ENCODE assay signal across 14 cellular contexts in genomic region chr14:24426912-24427536, GRCh38. TPM values are rescaled to one million over a fixed set of nuclear protein-coding genes. Genes with fewer than 3 reads are reported as not detected.
DNase-seq lines count a peak whose midpoint lies in the region; ATAC-seq and TF ChIP-seq lines count a peak whose summit lies in the region.
"Had no signal": no experiment of that assay in that cellular context is flagged by ENCODE, and none has a peak within 500 bp of the region (broad histone marks: within the 10 kb centered on the region; RNA-seq: fewer than 3 reads in every experiment).

No MANE protein-coding gene starts in this region.

- ATAC-seq in HG02571 (IDR thresholded peaks at IDR 0.05; ENCODE audit: unreplicated experiment) = no peak
- ATAC-seq: activated CD8-positive, alpha-beta T cell treated with anti-CD3 and anti-CD28 coated beads for 36 hours had no signal

- peaks cover 23% of the 10 kb centered on the region for H3K4me1 ChIP-seq in colonic mucosa

- peaks cover 5% of the 10 kb centered on the region for H3K36me3 Mint-ChIP-seq in nephron (ENCODE audit: low read depth)

- H3K27ac ChIP-seq in colonic mucosa = peak overlapping the region; percentile 79
- H3K27ac ChIP-seq: 22Rv1, brain microvascular endothelial cell, testis had no signal

- no peak overlapping the region for H3K4me3 ChIP-seq in colonic mucosa
- H3K4me3 ChIP-seq: testis had no signal

- H3K9me3 Mint-ChIP-seq in nephron = no peaks in the 10 kb centered on the region
- H3K9me3 Mint-ChIP-seq: activated CD8-positive, alpha-beta T cell treated with anti-CD3 and anti-CD28 coated beads for 36 hours had no signal

- H3K27ac Mint-ChIP-seq in nephron = peak overlapping the region; percentile 50 to 95 (median 84)
- H3K27ac Mint-ChIP-seq: activated CD8-positive, alpha-beta T cell treated with anti-CD3 and anti-CD28 coated beads for 36 hours had no signal

- H3K9ac ChIP-seq in colonic mucosa (ENCODE audit: low read depth in 2 of 2, low read length in 2 of 2) = peak overlapping the region in 1 of 2 donors; percentile 69

- no peaks in the 10 kb centered on the region for H3K27me3 ChIP-seq in colonic mucosa
- H3K27me3 ChIP-seq: brain microvascular endothelial cell, testis had no signal

- H3K36me3 ChIP-seq in colonic mucosa = peaks cover under 1% of the 10 kb centered on the region

- no peaks in the 10 kb centered on the region for H3K9me3 ChIP-seq in colonic mucosa
- H3K9me3 ChIP-seq: testis had no signal

- intact Hi-C loops in colonic mucosa (cut with DNase I) = no loop called here

- H3K4me3 Mint-ChIP-seq in nephron = peak overlapping the region; percentile 72 to 79 (median 75)
- H3K4me3 Mint-ChIP-seq: activated CD8-positive, alpha-beta T cell treated with anti-CD3 and anti-CD28 coated beads for 36 hours had no signal

- peaks cover 3% of the 10 kb centered on the region for H3K27me3 Mint-ChIP-seq in nephron (ENCODE audit: low read depth)
- H3K27me3 Mint-ChIP-seq: activated CD8-positive, alpha-beta T cell treated with anti-CD3 and anti-CD28 coated beads for 36 hours had no signal

- TF ChIP-seq CTCF in colonic mucosa (IDR thresholded peaks at IDR 0.05) = no peak
- TF ChIP-seq CTCF in nephron (IDR thresholded peaks at IDR 0.05; ENCODE audit: unreplicated experiment in 3 of 3) = no peak

- DNase-seq in DMS 273 (lab: John Stamatoyannopoulos, UW; ENCODE audit: unreplicated experiment) = peak; percentile 58
- no peak for DNase-seq in DMS 273 treated with DMSO at 0.1 percent for 48 hours (lab: John Stamatoyannopoulos, UW)
- peak; percentile 26 for DNase-seq in LoVo (ENCODE audit: low spot score)
- peak; percentile 79 for DNase-seq in colonic mucosa
- DNase-seq in NCI-H2029 treated with DMSO at 0.1 percent for 48 hours (lab: John Stamatoyannopoulos, UW) = no peak
- DNase-seq in NK-92 (lab: John Stamatoyannopoulos, UW; ENCODE audit: unreplicated experiment) = no peak
- DNase-seq: activated CD8-positive, alpha-beta T cell treated with anti-CD3 and anti-CD28 coated beads for 36 hours; brain microvascular endothelial cell; kidney glomerular epithelial cell; posterior cingulate gyrus; testis had no signal

- peaks cover 31% of the 10 kb centered on the region for H3K4me1 Mint-ChIP-seq in nephron

RNA-seq across cellular contexts. Expression of gene CBLN3, which starts 2.4 kb away (rescaled TPM):
- total RNA-seq in colonic mucosa = 1 to 10 TPM; 1.8 to 2.0 TPM

RNA-seq across cellular contexts. Expression of gene KHNYN, which starts 2.7 kb away (rescaled TPM):
- 10 to 100 TPM; 82.6 to 90.4 TPM for total RNA-seq in colonic mucosa

RNA-seq across cellular contexts. Expression of gene SDR39U1, which starts 15.6 kb away (rescaled TPM):
- total RNA-seq in colonic mucosa = 10 to 100 TPM; 32.5 to 40.9 TPM

RNA-seq across cellular contexts. Expression of gene NYNRIN, which starts 28.2 kb away (rescaled TPM):
- total RNA-seq in colonic mucosa = 10 to 100 TPM; 13.0 to 26.7 TPM

RNA-seq across cellular contexts. Expression of gene NFATC4, which starts 59.0 kb away (rescaled TPM):
- 10 to 100 TPM; 11.2 to 24.0 TPM for total RNA-seq in colonic mucosa

Comparison
In these comparisons a context has a peak if more than half of its experiments do, and no peak if none do; other contexts are left out.
1. DNase-seq: peak in DMS 273 (single experiment), LoVo (single experiment) and colonic mucosa (single experiment); none in DMS 273 treated with DMSO at 0.1 percent for 48 hours (single experiment), NCI-H2029 treated with DMSO at 0.1 percent for 48 hours (single experiment) and NK-92 (single experiment).